In genomic region chr19:8240274-8241229, GRCh38 we compare ENCODE assay signal across 1 cellular context.
TF ChIP-seq lines count a peak whose summit lies in the region.

No MANE protein-coding gene starts in this region.

TF ChIP-seq in WTC11, 78 proteins besides CTCF, POLR2A, EP300 and RAD21 (continued from another document):
- no peak for TF ChIP-seq NFE2L1 (CRISPR knock-in tag; IDR thresholded peaks at IDR 0.05)
- no peak for TF ChIP-seq FOXJ3 (CRISPR knock-in tag; IDR thresholded peaks at IDR 0.05; ENCODE audit: borderline replicate concordance)
- TF ChIP-seq GRHL2 (CRISPR knock-in tag; IDR thresholded peaks at IDR 0.05; ENCODE audit: insufficient replicate concordance, severe bottlenecking) = no peak
